ENCODE assay signal across 9 cellular contexts in genomic region chr2:238263204-238264071, GRCh38. TPM values are rescaled to one million over a fixed set of nuclear protein-coding genes. Genes with fewer than 3 reads are reported as not detected.
DNase-seq lines count a peak whose midpoint lies in the region; ATAC-seq and TF ChIP-seq lines count a peak whose summit lies in the region.
"Had no signal": no experiment of that assay in that cellular context is flagged by ENCODE, and none has a peak within 500 bp of the region (broad histone marks: within the 10 kb centered on the region; RNA-seq: fewer than 3 reads in every experiment).

No MANE protein-coding gene starts in this region.

- in situ Hi-C loops in Caki2 (cut with HindIII; ENCODE audit: low pct_unique_long_range_greater_than_20kb, low sequenced_read_pairs): no loop called here

- H3K36me3 Mint-ChIP-seq in stimulated activated effector memory CD8-positive, alpha-beta T cell treated with anti-CD3 and anti-CD28 coated beads, Interleukin-12 subunit alpha, Interleukin-12 subunit beta, amount 100 ng/mL, for 72 hours: peaks cover 36% of the 10 kb centered on the region

- no peaks in the 10 kb centered on the region for H3K79me2 ChIP-seq in OCI-LY3 (ENCODE audit: low read length)

- no peak overlapping the region for H3K27ac ChIP-seq in OCI-LY3 (ENCODE audit: low read length)

- no peak overlapping the region for H3K4me2 ChIP-seq in OCI-LY3 (ENCODE audit: low read length)

- ATAC-seq in stimulated activated effector memory CD8-positive, alpha-beta T cell treated with anti-CD3 and anti-CD28 coated beads, Interleukin-12 subunit alpha, Interleukin-12 subunit beta, amount 100 ng/mL, for 72 hours: peak; percentile 62
- ATAC-seq in HG02763 (IDR thresholded peaks at IDR 0.05; ENCODE audit: unreplicated experiment): no peak

- H3K9me3 Mint-ChIP-seq in stimulated activated effector memory CD8-positive, alpha-beta T cell treated with anti-CD3 and anti-CD28 coated beads, Interleukin-12 subunit alpha, Interleukin-12 subunit beta, amount 100 ng/mL, for 72 hours: no peaks in the 10 kb centered on the region

- TF ChIP-seq CTCF in OCI-LY3 (IDR thresholded peaks at IDR 0.05; ENCODE audit: low read depth, low read length): peak; percentile 48

- peak; percentile 71 for DNase-seq in Caki2 (ENCODE audit: low read depth)
- peak; percentile 89 for DNase-seq in HK-2 (ENCODE audit: unreplicated experiment)
- DNase-seq in activated T-cell treated with anti-CD3 and anti-CD28 coated beads for 4 hours: peak; percentile 59
- DNase-seq in erythroblast (lab: John Stamatoyannopoulos, UW): peak; percentile 86 to 92
- DNase-seq in myocyte (ENCODE audit: low read depth): peak; percentile 97
- DNase-seq in stimulated activated effector memory CD8-positive, alpha-beta T cell treated with anti-CD3 and anti-CD28 coated beads, Interleukin-12 subunit alpha, Interleukin-12 subunit beta, amount 100 ng/mL, for 72 hours (ENCODE audit: low spot score in 2 of 2): peak; percentile 53 to 79

- H3K9ac ChIP-seq in OCI-LY3 (ENCODE audit: low read length): no peak overlapping the region

- H3K4me1 Mint-ChIP-seq in stimulated activated effector memory CD8-positive, alpha-beta T cell treated with anti-CD3 and anti-CD28 coated beads, Interleukin-12 subunit alpha, Interleukin-12 subunit beta, amount 100 ng/mL, for 72 hours: peaks cover 8% of the 10 kb centered on the region

- H3K27me3 ChIP-seq in OCI-LY3 (ENCODE audit: low read depth, low read length): no peaks in the 10 kb centered on the region

- no peaks in the 10 kb centered on the region for H3K4me1 ChIP-seq in OCI-LY3 (ENCODE audit: low read length)

- H4K20me1 ChIP-seq in OCI-LY3 (ENCODE audit: insufficient read depth, low read length): no peaks in the 10 kb centered on the region

- H3K4me3 Mint-ChIP-seq in stimulated activated effector memory CD8-positive, alpha-beta T cell treated with anti-CD3 and anti-CD28 coated beads, Interleukin-12 subunit alpha, Interleukin-12 subunit beta, amount 100 ng/mL, for 72 hours: no peak overlapping the region
- H3K4me3 Mint-ChIP-seq: activated naive CD8-positive, alpha-beta T cell had no signal

- no peak overlapping the region for H2AFZ ChIP-seq in OCI-LY3 (ENCODE audit: low read depth, low read length)

- no peaks in the 10 kb centered on the region for H3K9me3 ChIP-seq in OCI-LY3 (ENCODE audit: insufficient read depth, low read length)

- no peak overlapping the region for H3K4me3 ChIP-seq in OCI-LY3 (ENCODE audit: low read length)

- TF ChIP-seq POLR2A in erythroblast (IDR thresholded peaks at IDR 0.05; ENCODE audit: low read length): no peak

- no peak overlapping the region for H3K27ac Mint-ChIP-seq in stimulated activated effector memory CD8-positive, alpha-beta T cell treated with anti-CD3 and anti-CD28 coated beads, Interleukin-12 subunit alpha, Interleukin-12 subunit beta, amount 100 ng/mL, for 72 hours
- H3K27ac Mint-ChIP-seq: activated naive CD8-positive, alpha-beta T cell had no signal

- no peaks in the 10 kb centered on the region for H3K36me3 ChIP-seq in OCI-LY3 (replicated peaks; ENCODE audit: low read depth, low read length)

RNA-seq across cellular contexts. Expression of gene HES6, which starts 23.6 kb away (rescaled TPM):
- total RNA-seq in Caki2 (2014; rRNA removed; shearing (Covaris generic); ENCODE audit: low replicate concordance): 17.9 and 23.9 TPM in 2 replicates
- total RNA-seq in myocyte: 289 and 488 TPM in 2 replicates
- polyA plus RNA-seq in myocyte (2012): 258 TPM

RNA-seq across cellular contexts. Expression of gene PER2, which starts 25.0 kb away (rescaled TPM):
- 0.95 and 1.0 TPM in 2 replicates for total RNA-seq in Caki2 (2014; rRNA removed; shearing (Covaris generic); ENCODE audit: low replicate concordance)
- 3.1 and 6.6 TPM in 2 replicates for total RNA-seq in myocyte
- 4.0 TPM for polyA plus RNA-seq in myocyte (2012)

RNA-seq across cellular contexts. Expression of gene TRAF3IP1, which starts 56.9 kb away (rescaled TPM):
- 2.1 and 6.8 TPM in 2 replicates for total RNA-seq in Caki2 (2014; rRNA removed; shearing (Covaris generic); ENCODE audit: low replicate concordance)
- 8.2 and 8.8 TPM in 2 replicates for total RNA-seq in myocyte
- 12.6 TPM for polyA plus RNA-seq in myocyte (2012)

RNA-seq across cellular contexts. Expression of gene ILKAP, which starts 59.9 kb away (rescaled TPM):
- 28.8 and 29.2 TPM in 2 replicates for total RNA-seq in Caki2 (2014; rRNA removed; shearing (Covaris generic); ENCODE audit: low replicate concordance)
- 13.6 and 15.6 TPM in 2 replicates for total RNA-seq in myocyte
- 32.9 TPM for polyA plus RNA-seq in myocyte (2012)

Comparison
In these comparisons a context has a peak if more than half of its experiments do, and no peak if none do; other contexts are left out.
1. RNA of gene HES6, which starts 23.6 kb away (total RNA-seq): 289 to 488 TPM in myocyte; 17.9 to 23.9 TPM in Caki2; every median in the first group is over 10 times any median in the second.
2. Peak in every context shown above with its lines, with median percentiles within 50 percentile points of each other: DNase-seq.